In genomic region chr10:124993345-124993708, GRCh38 we compare ENCODE assay signal across 10 cellular contexts.
"Had no signal": no experiment of that assay in that cellular context is flagged by ENCODE, and none has a peak within 500 bp of the region (broad histone marks: within the 10 kb centered on the region; RNA-seq: fewer than 3 reads in every experiment).

No MANE protein-coding gene starts in this region.

- H3K27me3 ChIP-seq: upper lobe of right lung had no signal

- H3K4me3 ChIP-seq: upper lobe of right lung had no signal

- H3K27ac Mint-ChIP-seq: activated naive CD8-positive, alpha-beta T cell treated with anti-CD3 and anti-CD28 coated beads for 36 hours; activated T-helper 1 cell treated with anti-CD3 and anti-CD28 coated beads, Interleukin-12 subunit alpha, Interleukin-12 subunit beta, Interleukin-2, Interleukin-4 antibody, amounts not matched to agents 30 ng/mL and 10 ng/mL and 1 ng/mL, durations not matched to agents 14 hours and 24 hours and 36 hours; stimulated activated naive B cell treated with anti-CD40 and anti-IgM and Interleukin-4, amounts not matched to agents 10 μg/mL and 1 μg/mL and 100 μg/mL, for 72 hours; T-helper 17 cell had no signal

- DNase-seq: activated naive CD8-positive, alpha-beta T cell treated with anti-CD3 and anti-CD28 coated beads for 36 hours; amygdala; hippocampal formation; stimulated activated CD4-positive, alpha-beta T cell treated with anti-CD3 and anti-CD28 coated beads, Interleukin-2, amount 100 ng/mL, for 48 hours; stimulated activated naive B cell treated with anti-CD40 and anti-IgM and Interleukin-4, amounts not matched to agents 10 μg/mL and 1 μg/mL and 100 μg/mL, for 72 hours; substantia nigra; T-helper 17 cell had no signal

- H3K9me3 Mint-ChIP-seq: activated naive CD8-positive, alpha-beta T cell treated with anti-CD3 and anti-CD28 coated beads for 36 hours; activated T-helper 1 cell treated with anti-CD3 and anti-CD28 coated beads, Interleukin-12 subunit alpha, Interleukin-12 subunit beta, Interleukin-2, Interleukin-4 antibody, amounts not matched to agents 30 ng/mL and 10 ng/mL and 1 ng/mL, durations not matched to agents 14 hours and 24 hours and 36 hours; stimulated activated naive B cell treated with anti-CD40 and anti-IgM and Interleukin-4, amounts not matched to agents 10 μg/mL and 1 μg/mL and 100 μg/mL, for 72 hours had no signal

- H3K4me3 Mint-ChIP-seq: activated naive CD8-positive, alpha-beta T cell treated with anti-CD3 and anti-CD28 coated beads for 36 hours; activated T-helper 1 cell treated with anti-CD3 and anti-CD28 coated beads, Interleukin-12 subunit alpha, Interleukin-12 subunit beta, Interleukin-2, Interleukin-4 antibody, amounts not matched to agents 30 ng/mL and 10 ng/mL and 1 ng/mL, durations not matched to agents 14 hours and 24 hours and 36 hours; stimulated activated naive B cell treated with anti-CD40 and anti-IgM and Interleukin-4, amounts not matched to agents 10 μg/mL and 1 μg/mL and 100 μg/mL, for 72 hours had no signal

- ATAC-seq: esophagus mucosa; stimulated activated naive B cell treated with anti-CD40 and anti-IgM and Interleukin-4, amounts not matched to agents 10 μg/mL and 1 μg/mL and 100 μg/mL, for 72 hours; T-helper 17 cell; upper lobe of right lung had no signal

- H3K4me1 ChIP-seq: upper lobe of right lung had no signal

- H3K27me3 Mint-ChIP-seq: activated naive CD8-positive, alpha-beta T cell treated with anti-CD3 and anti-CD28 coated beads for 36 hours; stimulated activated naive B cell treated with anti-CD40 and anti-IgM and Interleukin-4, amounts not matched to agents 10 μg/mL and 1 μg/mL and 100 μg/mL, for 72 hours; T-helper 17 cell had no signal

- H3K9me3 ChIP-seq: upper lobe of right lung had no signal

- H3K27ac ChIP-seq: upper lobe of right lung had no signal
